Comparison of ENCODE assay signal across 15 cellular contexts in the genomic region with DNA sequence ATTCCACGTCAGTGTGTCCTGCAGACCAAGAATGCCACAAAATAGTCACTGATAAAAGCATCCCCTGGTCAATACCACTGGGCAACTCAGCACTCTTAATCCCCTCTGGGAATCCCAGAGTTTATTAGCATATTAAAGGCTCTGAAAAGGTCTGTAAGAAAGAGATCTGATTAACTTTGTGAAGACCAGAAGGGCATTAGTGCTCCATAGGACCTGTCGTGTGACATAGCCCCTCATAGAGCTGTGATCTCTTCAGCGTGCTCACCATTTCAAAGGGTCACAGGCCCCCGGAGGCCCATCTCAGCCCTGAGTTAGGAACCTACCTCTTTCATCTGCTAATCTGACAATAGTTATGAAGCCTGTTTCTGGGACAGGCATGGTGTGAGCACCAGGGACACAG.
A peak's percentile ranks its signal among the peaks of the same experiment; 100 is the strongest.
DNase-seq lines count a peak whose midpoint lies in the region; ATAC-seq, FAIRE-seq and TF ChIP-seq lines count a peak whose summit lies in the region.
"Had no signal": no experiment of that assay in that cellular context is flagged by ENCODE, and none has a peak within 500 bp of the region (broad histone marks: within the 10 kb centered on the region; RNA-seq: fewer than 3 reads in every experiment).

No MANE protein-coding gene starts in this region.

- no peaks in the 10 kb centered on the region for H4K20me1 ChIP-seq in neural progenitor cell (ENCODE audit: low read depth)
- H4K20me1 ChIP-seq: BLaER1 treated with 17β-estradiol and CSF1 and Interleukin-3, amounts not matched to agents 10 nM and 100 nM had no signal

- DNase-seq in H7 (peak; percentile 61), bronchial epithelial cell (ENCODE audit: low read depth) (no peak), neural progenitor cell (ENCODE audit: low spot score) (peak; percentile 30), mesendoderm (no peak), germinal center (ENCODE audit: low spot score) (no peak)
- no peak for DNase-seq in CD8-positive, alpha-beta memory T cell
- DNase-seq: ACHN; Calu3; CD4-positive, CD25-positive, alpha-beta regulatory T cell; DMS 273 treated with DMSO at 0.1 percent for 48 hours had no signal

- H2BK5ac ChIP-seq in mesendoderm (ENCODE audit: low read length) = no peak overlapping the region

- H3K4me3 Mint-ChIP-seq in neural progenitor cell = no peak overlapping the region
- no peak overlapping the region for H3K4me3 Mint-ChIP-seq in CD8-positive, alpha-beta memory T cell
- H3K4me3 Mint-ChIP-seq: CD4-positive, CD25-positive, alpha-beta regulatory T cell had no signal

- no CpG with 5 or more reads among the region's 4 CpGs for WGBS in mesendoderm (ENCODE audit: extremely low coverage, insufficient coverage, low lambda C conversion rate)
- WGBS in gastroesophageal sphincter (ENCODE audit: low coverage in 1 of 2), 2 donors = 95 to 100% methylated on average over 1 to 4 of the region's 4 CpGs

- H3K36me3 ChIP-seq in H7 (replicated peaks; ENCODE audit: control insufficient read depth, insufficient read depth, low read length) = no peaks in the 10 kb centered on the region
- no peaks in the 10 kb centered on the region for H3K36me3 ChIP-seq in bronchial epithelial cell (ENCODE audit: control insufficient read depth, insufficient read depth, low read length)
- H3K36me3 ChIP-seq in neural progenitor cell = no peaks in the 10 kb centered on the region
- H3K36me3 ChIP-seq in mesendoderm (ENCODE audit: control insufficient read depth, insufficient read depth, low read length) = no peaks in the 10 kb centered on the region
- H3K36me3 ChIP-seq in gastroesophageal sphincter = no peaks in the 10 kb centered on the region
- H3K36me3 ChIP-seq in CD8-positive, alpha-beta memory T cell (ENCODE audit: insufficient read depth, low read length) = no peaks in the 10 kb centered on the region
- H3K36me3 ChIP-seq: BLaER1 treated with 17β-estradiol and CSF1 and Interleukin-3, amounts not matched to agents 10 nM and 100 nM had no signal

- H3K23ac ChIP-seq in mesendoderm (ENCODE audit: low read length) = no peak overlapping the region

- H3K79me1 ChIP-seq in mesendoderm (ENCODE audit: low read length) = no peaks in the 10 kb centered on the region

- peak overlapping the region; percentile 7 for H3K4me2 ChIP-seq in neural progenitor cell
- H3K4me2 ChIP-seq in mesendoderm (ENCODE audit: low read length) = no peak overlapping the region
- H3K4me2 ChIP-seq: BLaER1 treated with 17β-estradiol and CSF1 and Interleukin-3, amounts not matched to agents 10 nM and 100 nM had no signal

- no peaks in the 10 kb centered on the region for H3K79me2 ChIP-seq in neural progenitor cell (ENCODE audit: low read depth)
- H3K79me2 ChIP-seq in mesendoderm (ENCODE audit: control insufficient read depth, insufficient read depth, low read length) = no peaks in the 10 kb centered on the region

- TF ChIP-seq EP300 in gastroesophageal sphincter (IDR thresholded peaks at IDR 0.05) = no peak

- peaks cover 41% of the 10 kb centered on the region for H3K4me1 Mint-ChIP-seq in neural progenitor cell
- no peaks in the 10 kb centered on the region for H3K4me1 Mint-ChIP-seq in CD8-positive, alpha-beta memory T cell
- H3K4me1 Mint-ChIP-seq: CD4-positive, CD25-positive, alpha-beta regulatory T cell had no signal

- ATAC-seq in gastroesophageal sphincter = no peak
- ATAC-seq: GM12878 had no signal

- H3K36me3 Mint-ChIP-seq in neural progenitor cell = no peaks in the 10 kb centered on the region
- no peaks in the 10 kb centered on the region for H3K36me3 Mint-ChIP-seq in CD8-positive, alpha-beta memory T cell
- H3K36me3 Mint-ChIP-seq: CD4-positive, CD25-positive, alpha-beta regulatory T cell had no signal

- CTCF ChIA-PET in CD8-positive, alpha-beta memory T cell (lab: Charles Lee) = no interaction called here

- H3K4me1 ChIP-seq in neural progenitor cell (peaks cover 28% of the 10 kb centered on the region), mesendoderm (ENCODE audit: control insufficient read depth, low read depth, low read length) (no peaks in the 10 kb centered on the region), gastroesophageal sphincter (peaks cover 0 to 6% (median 3%) of the 10 kb centered on the region in 3 donors)
- H3K4me1 ChIP-seq in CD8-positive, alpha-beta memory T cell (ENCODE audit: insufficient read depth, low read length) = no peaks in the 10 kb centered on the region
- H3K4me1 ChIP-seq: BLaER1 treated with 17β-estradiol and CSF1 and Interleukin-3, amounts not matched to agents 10 nM and 100 nM had no signal

- H4K8ac ChIP-seq in mesendoderm (ENCODE audit: low read depth, low read length) = no peak overlapping the region

- no peak overlapping the region for H2BK120ac ChIP-seq in mesendoderm (ENCODE audit: low read depth, low read length)

- no peak overlapping the region for H2BK15ac ChIP-seq in mesendoderm (replicated peaks; ENCODE audit: low read depth)

- H3K9me3 ChIP-seq in neural progenitor cell (ENCODE audit: low read depth) = no peaks in the 10 kb centered on the region
- H3K9me3 ChIP-seq in gastroesophageal sphincter = no peaks in the 10 kb centered on the region
- no peaks in the 10 kb centered on the region for H3K9me3 ChIP-seq in CD8-positive, alpha-beta memory T cell (ENCODE audit: low read length)

- H3K9me3 Mint-ChIP-seq in neural progenitor cell = no peaks in the 10 kb centered on the region
- peaks cover 0 to 4% (median 0%) of the 10 kb centered on the region in 5 donors for H3K9me3 Mint-ChIP-seq in CD8-positive, alpha-beta memory T cell

- TF ChIP-seq POLR2A in gastroesophageal sphincter (IDR thresholded peaks at IDR 0.05) = no peak

- H3K18ac ChIP-seq in mesendoderm (ENCODE audit: low read length) = no peak overlapping the region

- no peak overlapping the region for H2AFZ ChIP-seq in neural progenitor cell (replicated peaks)

- TF ChIP-seq CTCF in bronchial epithelial cell (IDR thresholded peaks at IDR 0.05; ENCODE audit: insufficient read depth, low read length, severe bottlenecking) = no peak
- TF ChIP-seq CTCF in neural progenitor cell (IDR thresholded peaks at IDR 0.05) = no peak
- TF ChIP-seq CTCF in gastroesophageal sphincter (IDR thresholded peaks at IDR 0.05) = no peak

- peak overlapping the region; percentile 90 for H3K27ac ChIP-seq in neural progenitor cell
- no peak overlapping the region for H3K27ac ChIP-seq in mesendoderm (ENCODE audit: low read depth, low read length)
- H3K27ac ChIP-seq in gastroesophageal sphincter = no peak overlapping the region
- no peak overlapping the region for H3K27ac ChIP-seq in CD8-positive, alpha-beta memory T cell (ENCODE audit: low read depth, low read length)
- H3K27ac ChIP-seq: BLaER1 treated with 17β-estradiol and CSF1 and Interleukin-3, amounts not matched to agents 10 nM and 100 nM had no signal

- no peak overlapping the region for H3K4ac ChIP-seq in mesendoderm (ENCODE audit: low read depth, low read length)

- H3K27ac Mint-ChIP-seq in neural progenitor cell = peak overlapping the region; percentile 12
- no peak overlapping the region for H3K27ac Mint-ChIP-seq in CD8-positive, alpha-beta memory T cell
- H3K27ac Mint-ChIP-seq: CD4-positive, CD25-positive, alpha-beta regulatory T cell had no signal

- no peak overlapping the region for H4K5ac ChIP-seq in mesendoderm (ENCODE audit: low read length)

- H3K27me3 Mint-ChIP-seq in neural progenitor cell (ENCODE audit: insufficient read depth, low read depth) = peaks cover 11% of the 10 kb centered on the region
- H3K27me3 Mint-ChIP-seq in CD8-positive, alpha-beta memory T cell = peaks cover 0 to 2% of the 10 kb centered on the region in 2 donors

- no peak overlapping the region for H3K56ac ChIP-seq in mesendoderm (ENCODE audit: low read length)

- H3K4me3 ChIP-seq in H7 (ENCODE audit: insufficient read depth, low read depth, low read length) = no peak overlapping the region
- H3K4me3 ChIP-seq in bronchial epithelial cell (ENCODE audit: low read depth, low read length) = no peak overlapping the region
- no peak overlapping the region for H3K4me3 ChIP-seq in neural progenitor cell
- no peak overlapping the region for H3K4me3 ChIP-seq in mesendoderm (ENCODE audit: low read length)
- H3K4me3 ChIP-seq in gastroesophageal sphincter = no peak overlapping the region
- no peak overlapping the region for H3K4me3 ChIP-seq in CD8-positive, alpha-beta memory T cell (ENCODE audit: low read length)
- H3K4me3 ChIP-seq: BLaER1 treated with 17β-estradiol and CSF1 and Interleukin-3, amounts not matched to agents 10 nM and 100 nM; GM12878 had no signal

- POLR2A ChIA-PET in CD8-positive, alpha-beta memory T cell (lab: Charles Lee) = no interaction called here

- H3F3A ChIP-seq in neural progenitor cell (ENCODE audit: low read depth) = peaks cover 49% of the 10 kb centered on the region

- FAIRE-seq in bronchial epithelial cell (lab: Jason Lieb, UNC) = peak; percentile 82
- FAIRE-seq: GM12878, HepG2, HTR-8/SVneo had no signal

- H3K27me3 ChIP-seq in H7 (ENCODE audit: control insufficient read depth, insufficient read depth, low read length) (peaks cover 4% of the 10 kb centered on the region; the same call in 1 of the 2 replicates), bronchial epithelial cell (ENCODE audit: control insufficient read depth, insufficient read depth, low read length) (no peaks in the 10 kb centered on the region), neural progenitor cell (peaks cover 36% of the 10 kb centered on the region), mesendoderm (ENCODE audit: insufficient read depth, low read length, poor library complexity) (no peaks in the 10 kb centered on the region), gastroesophageal sphincter (no peaks in the 10 kb centered on the region)
- no peaks in the 10 kb centered on the region for H3K27me3 ChIP-seq in CD8-positive, alpha-beta memory T cell (ENCODE audit: insufficient read depth, low read length, poor library complexity, severe bottlenecking)
- H3K27me3 ChIP-seq: BLaER1 treated with 17β-estradiol and CSF1 and Interleukin-3, amounts not matched to agents 10 nM and 100 nM had no signal

- H3K9ac ChIP-seq in neural progenitor cell (no peak overlapping the region), mesendoderm (ENCODE audit: low read length) (no peak overlapping the region)
- H3K9ac ChIP-seq: BLaER1 treated with 17β-estradiol and CSF1 and Interleukin-3, amounts not matched to agents 10 nM and 100 nM had no signal

- no peak overlapping the region for H2AK5ac ChIP-seq in mesendoderm (ENCODE audit: low read length)

Comparison
In these comparisons a context has a peak if more than half of its experiments do, and no peak if none do; other contexts are left out.
1. DNase-seq: peak in H7 (single experiment) and neural progenitor cell (single experiment); none in bronchial epithelial cell (single experiment), mesendoderm (single experiment), CD8-positive, alpha-beta memory T cell (0 of 5) and germinal center (single experiment).